In genomic region chr18:73296686-73297085, GRCh38 we compare ENCODE assay signal across 22 cellular contexts.
"Had no signal": no experiment of that assay in that cellular context is flagged by ENCODE, and none has a peak within 500 bp of the region (broad histone marks: within the 10 kb centered on the region; RNA-seq: fewer than 3 reads in every experiment).

No MANE protein-coding gene starts in this region.

- H3K27ac ChIP-seq: cardiac muscle cell, colonic mucosa, esophagus muscularis mucosa, hepatocyte, neutrophil, parathyroid adenoma, stomach, testis, upper lobe of left lung had no signal

- H3K9me3 ChIP-seq: colonic mucosa, esophagus muscularis mucosa, mucosa of descending colon, neutrophil, stomach, testis, upper lobe of left lung had no signal

- H3K4me1 ChIP-seq: colonic mucosa, esophagus muscularis mucosa, parathyroid adenoma, stomach, testis, upper lobe of left lung had no signal

- H3K36me3 ChIP-seq: cardiac muscle cell, colonic mucosa, esophagus muscularis mucosa, neutrophil, stomach, upper lobe of left lung had no signal

- FAIRE-seq: keratinocyte had no signal

- H3K79me2 ChIP-seq: hepatocyte, parathyroid adenoma had no signal

- H3K27me3 ChIP-seq: cardiac muscle cell, colonic mucosa, esophagus muscularis mucosa, hepatocyte, neutrophil, stomach, testis, upper lobe of left lung had no signal

- DNase-seq: activated CD4-positive, alpha-beta T cell treated with anti-CD3 and anti-CD28 coated beads, Interleukin-2, amount 50 U/mL, for 1 hour; activated CD8-positive, alpha-beta memory T cell treated with anti-CD3 and anti-CD28 coated beads for 24 hours; activated naive CD4-positive, alpha-beta T cell treated with anti-CD3 and anti-CD28 coated beads for 36 hours; activated naive CD8-positive, alpha-beta T cell treated with anti-CD3 and anti-CD28 coated beads, Interleukin-2, amount 50 U/mL, for 24 hours; activated T-cell treated with anti-CD3 and anti-CD28 coated beads for 4 hours; aorta; colonic mucosa; mucosa of descending colon; natural killer cell; stimulated activated CD4-positive, alpha-beta T cell treated with anti-CD3 and anti-CD28 coated beads, Interleukin-12 subunit alpha, Interleukin-12 subunit beta, amount 100 ng/mL, for 4 hours; stimulated activated CD4-positive, alpha-beta T cell treated with anti-CD3 and anti-CD28 coated beads, Interleukin-2, amount 100 ng/mL, for 24 hours; stomach; testis; upper lobe of left lung had no signal

- ATAC-seq: activated CD4-positive, CD25-positive, alpha-beta regulatory T cell treated with anti-CD3 and anti-CD28 coated beads, Interleukin-2, amount 50 U/mL, for 24 hours; activated naive CD8-positive, alpha-beta T cell treated with anti-CD3 and anti-CD28 coated beads, Interleukin-2, amount 50 U/mL, for 24 hours; left lobe of liver; mucosa of descending colon; natural killer cell had no signal

- H3K4me3 ChIP-seq: cardiac muscle cell, colonic mucosa, esophagus muscularis mucosa, hepatocyte, mucosa of descending colon, stomach, testis, upper lobe of left lung had no signal

- H2AFZ ChIP-seq: hepatocyte, parathyroid adenoma had no signal

- H3K4me2 ChIP-seq: hepatocyte had no signal
